In the genomic region with DNA sequence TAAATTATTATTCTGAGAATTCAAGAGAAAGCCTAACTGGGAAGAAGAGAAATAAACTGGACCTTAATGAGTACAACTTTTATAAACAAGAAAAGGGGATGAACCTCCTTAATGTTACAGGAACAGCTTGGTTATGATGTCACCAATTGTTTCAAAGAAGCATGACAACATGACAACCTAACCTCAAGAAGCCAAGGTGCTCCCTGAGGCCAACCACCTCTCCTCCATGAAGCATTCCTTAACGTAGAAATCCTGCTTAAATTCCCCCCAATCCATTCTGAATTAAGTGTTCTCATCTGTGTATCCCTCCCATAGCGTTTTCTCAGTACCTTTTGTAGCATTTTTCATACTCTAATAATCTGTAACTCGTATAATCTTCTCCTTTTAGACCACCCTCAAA, we compare ENCODE assay signal across 10 cellular contexts. TPM values are rescaled to one million over a fixed set of nuclear protein-coding genes. Genes with fewer than 3 reads are reported as not detected.
DNase-seq lines count a peak whose midpoint lies in the region; ATAC-seq and TF ChIP-seq lines count a peak whose summit lies in the region.
"Had no signal": no experiment of that assay in that cellular context is flagged by ENCODE, and none has a peak within 500 bp of the region (broad histone marks: within the 10 kb centered on the region; RNA-seq: fewer than 3 reads in every experiment).

No MANE protein-coding gene starts in this region.

- no peaks in the 10 kb centered on the region for H3K27me3 Mint-ChIP-seq in activated CD8-positive, alpha-beta memory T cell treated with anti-CD3 and anti-CD28 coated beads, Interleukin-2, amount 10 ng/mL, durations not matched to agents 7 days and 5 days

- H3K4me1 ChIP-seq in OCI-LY7 (ENCODE audit: insufficient read depth, low read length, poor library complexity, severe bottlenecking) (peaks cover 26% of the 10 kb centered on the region), endocrine pancreas (ENCODE audit: control insufficient read depth, insufficient read depth, low read length) (peaks cover 15% of the 10 kb centered on the region), skeletal muscle satellite cell (ENCODE audit: control insufficient read depth, insufficient read depth, low read length) (peaks cover 13% of the 10 kb centered on the region)

- no peaks in the 10 kb centered on the region for H3K27me3 ChIP-seq in endocrine pancreas (ENCODE audit: control insufficient read depth, insufficient read depth, low read length)
- H3K27me3 ChIP-seq in skeletal muscle satellite cell (ENCODE audit: control insufficient read depth, insufficient read depth, low read length) = no peaks in the 10 kb centered on the region

- CTCF ChIA-PET in activated CD8-positive, alpha-beta memory T cell treated with anti-CD3 and anti-CD28 coated beads, Interleukin-2, amount 10 ng/mL, durations not matched to agents 7 days and 5 days (lab: Charles Lee) = no interaction called here
- CTCF ChIA-PET in OCI-LY7 (lab: Charles Lee; ENCODE audit: unreplicated experiment) = no interaction called here

- POLR2A ChIA-PET in OCI-LY7 (lab: Charles Lee) = interaction anchor here (0.9 to 2.4 kb wide), 2 partner anchors 9 to 12 kb away, joined by 3 to 11 read pairs; no protein-coding TSS in a partner anchor

- intact Hi-C loops in OCI-LY7 (cut with micrococcal nuclease; ENCODE audit: unreplicated experiment) = loop anchor here (5.0 kb wide), 2 partner anchors 444 to 1194 kb away; partner anchors contain the start of gene AHI1

- no peak for DNase-seq in activated CD8-positive, alpha-beta memory T cell treated with anti-CD3 and anti-CD28 coated beads, Interleukin-2, amount 10 ng/mL, durations not matched to agents 7 days and 5 days
- DNase-seq in activated CD8-positive, alpha-beta memory T cell treated with anti-CD3 and anti-CD28 coated beads for 24 hours = no peak
- DNase-seq in OCI-LY7 (ENCODE audit: low spot score) (no peak), SW 1271 (lab: John Stamatoyannopoulos, UW) (no peak), H4 (ENCODE audit: low spot score) (no peak)
- DNase-seq in central memory CD4-positive, alpha-beta T cell = no peak
- DNase-seq: NCI-H510A had no signal

- no peaks in the 10 kb centered on the region for H3K9me3 ChIP-seq in OCI-LY7 (ENCODE audit: low read length)
- no peaks in the 10 kb centered on the region for H3K9me3 ChIP-seq in endocrine pancreas (ENCODE audit: control insufficient read depth, low read length)
- no peaks in the 10 kb centered on the region for H3K9me3 ChIP-seq in skeletal muscle satellite cell (replicated peaks; ENCODE audit: low read length)

- H3K4me1 Mint-ChIP-seq in activated CD8-positive, alpha-beta memory T cell treated with anti-CD3 and anti-CD28 coated beads, Interleukin-2, amount 10 ng/mL, durations not matched to agents 7 days and 5 days = peaks cover 47% of the 10 kb centered on the region

- no peak for TF ChIP-seq CTCF in OCI-LY7 (conservative IDR thresholded peaks at IDR 0.05; ENCODE audit: low read length)

- H3K9ac ChIP-seq in endocrine pancreas (ENCODE audit: control insufficient read depth, insufficient read depth, low read length) (no peak overlapping the region), skeletal muscle satellite cell (ENCODE audit: low read depth, low read length) (no peak overlapping the region)

- BruUV-seq in OCI-LY7 (replicated peaks; lab: Mats Ljungman, UMichigan) = no TSS peak

- peaks cover 44% of the 10 kb centered on the region for H3K36me3 ChIP-seq in OCI-LY7 (ENCODE audit: insufficient read depth, low read length)
- peaks cover 2% of the 10 kb centered on the region for H3K36me3 ChIP-seq in endocrine pancreas (ENCODE audit: control insufficient read depth, insufficient read depth, low read length)
- H3K36me3 ChIP-seq in skeletal muscle satellite cell (ENCODE audit: insufficient read depth, low read length) = peaks cover 5% of the 10 kb centered on the region

- H3K4me3 ChIP-seq in OCI-LY7 (ENCODE audit: low read depth, low read length, poor library complexity, severe bottlenecking) (peak overlapping the region; percentile 93), endocrine pancreas (ENCODE audit: control insufficient read depth, insufficient read depth, low read length) (peak overlapping the region; percentile 100), skeletal muscle satellite cell (ENCODE audit: low read length) (peak overlapping the region; percentile 91)
- H3K4me3 ChIP-seq: lung had no signal

- ATAC-seq in activated CD8-positive, alpha-beta memory T cell treated with anti-CD3 and anti-CD28 coated beads, Interleukin-2, amount 10 ng/mL, durations not matched to agents 7 days and 5 days = no peak

- H3K4me2 ChIP-seq in OCI-LY7 (ENCODE audit: low read length) = peak overlapping the region; percentile 93
- H3K4me2 ChIP-seq in skeletal muscle satellite cell (ENCODE audit: low read length) = peak overlapping the region; percentile 88

- peak overlapping the region; percentile 95 for H3K4me3 Mint-ChIP-seq in activated CD8-positive, alpha-beta memory T cell treated with anti-CD3 and anti-CD28 coated beads, Interleukin-2, amount 10 ng/mL, durations not matched to agents 7 days and 5 days

- H3K9me2 ChIP-seq in OCI-LY7 (ENCODE audit: insufficient read depth, low read length) = no peaks in the 10 kb centered on the region

- H3K79me2 ChIP-seq in OCI-LY7 (ENCODE audit: insufficient read depth, low read depth, low read length) = peaks cover 60% of the 10 kb centered on the region

- no peaks in the 10 kb centered on the region for H3K9me3 Mint-ChIP-seq in activated CD8-positive, alpha-beta memory T cell treated with anti-CD3 and anti-CD28 coated beads, Interleukin-2, amount 10 ng/mL, durations not matched to agents 7 days and 5 days (ENCODE audit: low read depth)

- H3K27ac ChIP-seq in OCI-LY7 (ENCODE audit: low read depth, low read length, poor library complexity, severe bottlenecking) = no peak overlapping the region

- no peak overlapping the region for H2AFZ ChIP-seq in OCI-LY7 (ENCODE audit: low read length)

- H3K27ac Mint-ChIP-seq in activated CD8-positive, alpha-beta memory T cell treated with anti-CD3 and anti-CD28 coated beads, Interleukin-2, amount 10 ng/mL, durations not matched to agents 7 days and 5 days = peak overlapping the region; percentile 92

- peaks cover 18% of the 10 kb centered on the region for H4K20me1 ChIP-seq in OCI-LY7 (ENCODE audit: insufficient read depth, low read length)

- peaks cover 34% of the 10 kb centered on the region for H3K36me3 Mint-ChIP-seq in activated CD8-positive, alpha-beta memory T cell treated with anti-CD3 and anti-CD28 coated beads, Interleukin-2, amount 10 ng/mL, durations not matched to agents 7 days and 5 days

RNA-seq across cellular contexts. Expression of gene HBS1L, which starts 1.7 kb away (rescaled TPM):
- 100 to 1,000 TPM in 1 of 2 experiments, 10 to 100 TPM in 1; 92.2 to 112 TPM for total RNA-seq in activated CD8-positive, alpha-beta memory T cell treated with anti-CD3 and anti-CD28 coated beads, Interleukin-2, amount 10 ng/mL, durations not matched to agents 7 days and 5 days
- 82.9 and 95.4 TPM in 2 replicates for total RNA-seq in OCI-LY7 (2014; rRNA removed; shearing (Covaris generic))
- total RNA-seq in OCI-LY7 (2022) = 93.1 and 94.9 TPM in 2 replicates
- 69.0 and 69.5 TPM in 2 replicates for total RNA-seq in skeletal muscle satellite cell (2012; rRNA removed)
- total RNA-seq in H4 (2014; rRNA removed; shearing (Covaris generic)) = 45.2 and 65.6 TPM in 2 replicates
